1 cellular context compared by ENCODE assay signal in the genomic region with DNA sequence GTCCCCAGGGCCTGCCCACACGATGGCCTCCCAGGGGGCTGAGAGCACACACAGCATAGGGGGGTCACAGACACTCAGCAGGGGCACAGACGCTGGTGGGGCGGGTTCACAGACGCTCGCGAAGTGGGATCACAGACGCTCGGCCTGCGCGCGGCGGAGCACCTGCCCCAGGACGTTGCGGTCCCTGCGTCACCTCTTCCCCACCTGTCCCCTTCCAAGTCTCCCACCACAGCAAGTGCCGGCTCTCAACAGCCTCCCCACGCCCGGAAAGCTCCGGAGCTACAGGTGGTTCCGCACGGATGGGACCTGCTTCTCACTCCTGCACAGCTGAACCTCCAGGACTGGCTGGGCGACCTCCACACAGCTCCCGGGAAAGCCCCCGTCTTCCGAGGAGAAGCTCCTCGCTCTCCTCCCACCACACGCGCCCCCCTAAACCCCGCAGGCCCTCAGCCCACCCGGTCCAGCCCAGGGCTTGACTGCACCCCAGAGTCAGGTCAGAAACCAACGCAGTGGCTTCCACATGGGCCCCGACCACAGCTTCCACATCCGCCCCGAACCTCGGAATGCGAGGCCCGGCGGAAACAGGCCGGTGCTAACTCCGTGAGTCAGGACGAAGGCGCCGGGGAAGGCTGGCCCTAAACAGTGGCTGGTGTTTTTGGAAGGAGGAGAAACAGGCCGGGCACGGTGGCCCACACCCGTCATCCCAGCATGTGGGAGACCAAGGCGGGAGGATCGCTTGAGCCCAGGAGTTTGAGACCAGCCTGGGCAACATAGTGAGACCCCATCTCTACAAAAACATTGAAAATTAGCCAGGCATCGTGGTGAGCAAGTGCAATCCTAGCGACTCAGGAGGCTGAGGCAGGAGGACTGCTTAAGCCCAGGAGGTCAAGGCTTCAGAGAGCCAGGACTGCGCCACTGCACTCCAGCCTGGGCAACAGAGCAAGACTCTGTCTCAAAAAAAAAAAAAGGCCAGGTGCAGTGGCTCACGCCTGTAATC.
TF ChIP-seq lines count a peak whose summit lies in the region.

No MANE protein-coding gene starts in this region.

TF ChIP-seq in K562, 482 proteins besides CTCF, POLR2A, EP300 and RAD21:
- TF ChIP-seq ZNF121 (CRISPR knock-in tag; conservative IDR thresholded peaks at IDR 0.05) (peak; percentile 96), FIP1L1 (IDR thresholded peaks at IDR 0.05; ENCODE audit: low read depth, low read length, poor library complexity, severe bottlenecking) (no peak), CBX8 (IDR thresholded peaks at IDR 0.05; ENCODE audit: borderline replicate concordance, extremely low read depth, low read depth, low read length, poor library complexity, severe bottlenecking) (no peak), KLF6 (CRISPR knock-in tag; IDR thresholded peaks at IDR 0.05; ENCODE audit: borderline replicate concordance) (no peak), POLR2G (IDR thresholded peaks at IDR 0.05; ENCODE audit: low read depth, low read length) (peak; percentile 63), PCBP2 (IDR thresholded peaks at IDR 0.05; ENCODE audit: low read depth, low read length, poor library complexity, severe bottlenecking) (no peak), PCBP1 (IDR thresholded peaks at IDR 0.05; ENCODE audit: low read depth, low read length, poor library complexity, severe bottlenecking) (peak; percentile 40)
- TF ChIP-seq, protein P1, sequence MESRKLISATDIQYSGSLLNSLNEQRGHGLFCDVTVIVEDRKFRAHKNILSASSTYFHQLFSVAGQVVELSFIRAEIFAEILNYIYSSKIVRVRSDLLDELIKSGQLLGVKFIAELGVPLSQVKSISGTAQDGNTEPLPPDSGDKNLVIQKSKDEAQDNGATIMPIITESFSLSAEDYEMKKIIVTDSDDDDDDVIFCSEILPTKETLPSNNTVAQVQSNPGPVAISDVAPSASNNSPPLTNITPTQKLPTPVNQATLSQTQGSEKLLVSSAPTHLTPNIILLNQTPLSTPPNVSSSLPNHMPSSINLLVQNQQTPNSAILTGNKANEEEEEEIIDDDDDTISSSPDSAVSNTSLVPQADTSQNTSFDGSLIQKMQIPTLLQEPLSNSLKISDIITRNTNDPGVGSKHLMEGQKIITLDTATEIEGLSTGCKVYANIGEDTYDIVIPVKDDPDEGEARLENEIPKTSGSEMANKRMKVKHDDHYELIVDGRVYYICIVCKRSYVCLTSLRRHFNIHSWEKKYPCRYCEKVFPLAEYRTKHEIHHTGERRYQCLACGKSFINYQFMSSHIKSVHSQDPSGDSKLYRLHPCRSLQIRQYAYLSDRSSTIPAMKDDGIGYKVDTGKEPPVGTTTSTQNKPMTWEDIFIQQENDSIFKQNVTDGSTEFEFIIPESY (CRISPR knock-in tag; IDR thresholded peaks at IDR 0.05), result 0 out of 2 replicates have a peak, but pooled peaks have one; percentile 42
